20 cellular contexts compared by ENCODE assay signal in the genomic region with DNA sequence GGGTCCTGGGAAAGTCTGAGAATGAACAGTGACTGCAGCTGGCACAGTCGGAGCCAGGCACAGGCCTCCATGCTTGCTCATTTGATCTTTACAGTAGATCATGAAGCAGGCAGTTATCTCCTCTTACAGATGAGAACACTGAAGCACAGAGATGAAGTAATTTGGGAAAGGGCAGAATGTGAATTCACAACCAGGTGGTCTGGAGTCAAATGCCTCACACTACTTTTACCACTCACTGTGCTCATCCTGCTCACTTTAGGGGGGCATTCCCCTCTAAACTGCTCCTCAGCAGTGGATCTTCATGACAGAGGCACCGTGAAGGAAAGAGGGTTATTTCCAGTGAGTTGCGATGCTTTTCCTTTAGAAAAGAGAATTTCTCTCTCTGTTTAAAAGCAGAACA. TPM values are rescaled to one million over a fixed set of nuclear protein-coding genes. Genes with fewer than 3 reads are reported as not detected.
DNase-seq lines count a peak whose midpoint lies in the region; ATAC-seq and TF ChIP-seq lines count a peak whose summit lies in the region.
"Had no signal": no experiment of that assay in that cellular context is flagged by ENCODE, and none has a peak within 500 bp of the region (broad histone marks: within the 10 kb centered on the region; RNA-seq: fewer than 3 reads in every experiment).

No MANE protein-coding gene starts in this region.

- no peaks in the 10 kb centered on the region for H3K27me3 ChIP-seq in neutrophil
- H3K27me3 ChIP-seq in vagina: no peaks in the 10 kb centered on the region
- H3K27me3 ChIP-seq: dorsolateral prefrontal cortex had no signal

- H3K4me3 ChIP-seq in fibroblast of mammary gland (ENCODE audit: control insufficient read depth, low read depth, low read length) (no peak overlapping the region), neutrophil (ENCODE audit: low read depth in 1 of 2, low read length in 1 of 2) (peak overlapping the region; percentile 54 to 64), vagina (no peak overlapping the region)
- H3K4me3 ChIP-seq: A549, dorsolateral prefrontal cortex, prostate gland, SK-N-MC had no signal

- peaks cover 11 to 31% (median 12%) of the 10 kb centered on the region in 3 donors for H3K36me3 Mint-ChIP-seq in immature natural killer cell

- no peak for DNase-seq in stimulated activated naive CD8-positive, alpha-beta T cell treated with anti-CD3 and anti-CD28 coated beads, Interleukin-15, Interleukin-2, amounts not matched to agents 100 U/mL and 50 U/mL, for 24 hours
- DNase-seq in stimulated activated naive CD8-positive, alpha-beta T cell treated with anti-CD3 and anti-CD28 coated beads, Interleukin-15, amount 100 ng/mL, for 72 hours: no peak
- DNase-seq in fibroblast of mammary gland (ENCODE audit: low read depth): peak; percentile 13
- no peak for DNase-seq in vagina (ENCODE audit: extremely low spot score in 2 of 2)
- DNase-seq in immature natural killer cell: no peak
- DNase-seq: activated CD8-positive, alpha-beta memory T cell treated with anti-CD3 and anti-CD28 coated beads, Interleukin-2, amount 50 U/mL, for 4 hours; DMS153; dorsolateral prefrontal cortex; NCI-H1048; NCI-H510A; stimulated activated CD4-positive, alpha-beta T cell treated with anti-CD3 and anti-CD28 coated beads, Interleukin-4, amount 100 ng/mL, for 4 hours had no signal

- H3K9me3 ChIP-seq in neutrophil (no peaks in the 10 kb centered on the region), vagina (no peaks in the 10 kb centered on the region)
- H3K9me3 ChIP-seq: A549, prostate gland had no signal

- peak; percentile 28 for ATAC-seq in stimulated activated naive CD8-positive, alpha-beta T cell treated with anti-CD3 and anti-CD28 coated beads, Interleukin-15, Interleukin-2, amounts not matched to agents 100 U/mL and 50 U/mL, for 24 hours
- no peak for ATAC-seq in stimulated activated naive CD8-positive, alpha-beta T cell treated with anti-CD3 and anti-CD28 coated beads, Interleukin-15, amount 100 ng/mL, for 72 hours
- ATAC-seq in GM21529 (IDR thresholded peaks at IDR 0.05; ENCODE audit: unreplicated experiment) (no peak), GM18873 (IDR thresholded peaks at IDR 0.05; ENCODE audit: low FRiP score, unreplicated experiment) (no peak)
- ATAC-seq: A549 had no signal

- no peaks in the 10 kb centered on the region for H3K9me3 Mint-ChIP-seq in stimulated activated naive CD8-positive, alpha-beta T cell treated with anti-CD3 and anti-CD28 coated beads, Interleukin-15, amount 100 ng/mL, for 72 hours
- H3K9me3 Mint-ChIP-seq in immature natural killer cell: no peaks in the 10 kb centered on the region
- H3K9me3 Mint-ChIP-seq: nephron had no signal

- TF ChIP-seq CTCF in fibroblast of mammary gland (conservative IDR thresholded peaks at IDR 0.05; ENCODE audit: control insufficient read depth, insufficient read depth, low read depth, low read length): no peak
- no peak for TF ChIP-seq CTCF in neutrophil (IDR thresholded peaks at IDR 0.05)
- TF ChIP-seq CTCF in vagina (IDR thresholded peaks at IDR 0.05): no peak

- H3K27ac ChIP-seq in neutrophil (peak overlapping the region; percentile 92), vagina (peak overlapping the region; percentile 38)
- H3K27ac ChIP-seq: A549, epithelial cell of prostate, prostate gland, SK-N-MC, VCaP had no signal

- H3K4me3 Mint-ChIP-seq in stimulated activated naive CD8-positive, alpha-beta T cell treated with anti-CD3 and anti-CD28 coated beads, Interleukin-15, amount 100 ng/mL, for 72 hours: no peak overlapping the region
- no peak overlapping the region for H3K4me3 Mint-ChIP-seq in immature natural killer cell
- H3K4me3 Mint-ChIP-seq: nephron had no signal

- intact Hi-C loops in vagina (cut with DNase I): no loop called here

- H3K4me1 Mint-ChIP-seq in stimulated activated naive CD8-positive, alpha-beta T cell treated with anti-CD3 and anti-CD28 coated beads, Interleukin-15, amount 100 ng/mL, for 72 hours: peaks cover 17% of the 10 kb centered on the region
- H3K4me1 Mint-ChIP-seq in immature natural killer cell: peaks cover 30 to 55% of the 10 kb centered on the region in 2 donors
- H3K4me1 Mint-ChIP-seq: nephron had no signal

- H3K4me1 ChIP-seq in neutrophil (ENCODE audit: control insufficient read depth in 1 of 2, insufficient read depth in 1 of 2, low read depth in 1 of 2, low read length in 1 of 2) (peaks cover 86 to 89% of the 10 kb centered on the region in 2 experiments), vagina (peaks cover 6% of the 10 kb centered on the region)
- H3K4me1 ChIP-seq: prostate gland had no signal

- H3K27me3 Mint-ChIP-seq in stimulated activated naive CD8-positive, alpha-beta T cell treated with anti-CD3 and anti-CD28 coated beads, Interleukin-15, amount 100 ng/mL, for 72 hours: no peaks in the 10 kb centered on the region
- H3K27me3 Mint-ChIP-seq in immature natural killer cell (ENCODE audit: low read depth in 3 of 3): peaks cover 0 to 3% (median 2%) of the 10 kb centered on the region in 3 donors

- H3K27ac Mint-ChIP-seq in stimulated activated naive CD8-positive, alpha-beta T cell treated with anti-CD3 and anti-CD28 coated beads, Interleukin-15, amount 100 ng/mL, for 72 hours: no peak overlapping the region
- peak overlapping the region in 2 of 6 donors; percentile 38 to 55 for H3K27ac Mint-ChIP-seq in immature natural killer cell
- H3K27ac Mint-ChIP-seq: nephron had no signal

- H3K36me3 ChIP-seq in neutrophil: peaks cover 31% of the 10 kb centered on the region
- H3K36me3 ChIP-seq in vagina: no peaks in the 10 kb centered on the region
- H3K36me3 ChIP-seq: prostate gland had no signal

- TF ChIP-seq POLR2A in vagina (IDR thresholded peaks at IDR 0.05): no peak

RNA-seq across cellular contexts. Expression of a gene that starts 15.1 kb away (rescaled TPM):
- 5.2 TPM for total RNA-seq in vagina
- 10 to 100 TPM; 50.1 to 54.3 (median 51.8) TPM for polyA plus RNA-seq in immature natural killer cell

Comparison
In these comparisons a context has a peak if more than half of its experiments do, and no peak if none do; other contexts are left out.
1. H3K4me3 ChIP-seq: peak in neutrophil (2 of 2); none in fibroblast of mammary gland (single experiment) and vagina (0 of 2).